3 cellular contexts compared by ENCODE assay signal in genomic region chr13:30334663-30335386, GRCh38.
TF ChIP-seq lines count a peak whose summit lies in the region.

No MANE protein-coding gene starts in this region.

TF ChIP-seq in SK-N-SH, 30 proteins besides CTCF, POLR2A, EP300 and RAD21:
- TF ChIP-seq SMC3 (IDR thresholded peaks at IDR 0.05; ENCODE audit: low read depth, low read length) (peak; percentile 35), ZBTB33 (IDR thresholded peaks at IDR 0.05; ENCODE audit: borderline replicate concordance, low read depth) (no peak), USF1 (IDR thresholded peaks at IDR 0.05; ENCODE audit: borderline replicate concordance, low read depth) (no peak)

TF ChIP-seq in SK-N-SH treated with all-trans-retinoic acid at 6 μM for 48 hours, 23 proteins besides CTCF, POLR2A, EP300 and RAD21:
- no peak for TF ChIP-seq POU6F1 (CRISPR knock-in tag; IDR thresholded peaks at IDR 0.05; ENCODE audit: borderline replicate concordance, low read depth)
- no peak for TF ChIP-seq ARNTL (CRISPR knock-in tag; IDR thresholded peaks at IDR 0.05; ENCODE audit: borderline replicate concordance, low read depth)
- TF ChIP-seq ZFP30 (CRISPR knock-in tag; IDR thresholded peaks at IDR 0.05) = no peak
- no peak for TF ChIP-seq ZNF565 (CRISPR knock-in tag; conservative IDR thresholded peaks at IDR 0.05; ENCODE audit: low read depth)
- TF ChIP-seq ZFP3 (CRISPR knock-in tag; IDR thresholded peaks at IDR 0.05) = no peak
- no peak for TF ChIP-seq TSHZ2 (CRISPR knock-in tag; IDR thresholded peaks at IDR 0.05)

TF ChIP-seq in GM12878, 131 proteins besides CTCF, POLR2A, EP300 and RAD21:
- TF ChIP-seq MLLT1 (IDR thresholded peaks at IDR 0.05) = 0 out of 2 replicates have a peak, but pooled peaks have one; percentile 33
- no peak for TF ChIP-seq ZNF384 (IDR thresholded peaks at IDR 0.05; ENCODE audit: borderline replicate concordance, low read depth, low read length)
- no peak for TF ChIP-seq PAX5 (IDR thresholded peaks at IDR 0.05; ENCODE audit: borderline replicate concordance, low read depth, low read length)
- no peak for TF ChIP-seq BHLHE40 (IDR thresholded peaks at IDR 0.05; ENCODE audit: borderline replicate concordance in 1 of 2, low read depth in 2 of 2, low read length in 1 of 2)
- TF ChIP-seq ZNF687 (IDR thresholded peaks at IDR 0.05) = no peak
- TF ChIP-seq CEBPB (IDR thresholded peaks at IDR 0.05; ENCODE audit: borderline replicate concordance in 1 of 2, low read depth in 2 of 2, low read length in 2 of 2) = no peak
- TF ChIP-seq SMC3 (IDR thresholded peaks at IDR 0.05; ENCODE audit: borderline replicate concordance, low read length) = peak; percentile 76; the same call in 1 of the 2 replicates
- TF ChIP-seq SIX5 (IDR thresholded peaks at IDR 0.05; ENCODE audit: low read depth, low read length, severe bottlenecking) = no peak
- no peak for TF ChIP-seq CHD4 (IDR thresholded peaks at IDR 0.05)
- no peak for TF ChIP-seq HDAC6 (IDR thresholded peaks at IDR 0.05; ENCODE audit: unreplicated experiment)
- TF ChIP-seq LARP7 (IDR thresholded peaks at IDR 0.05) = no peak
- TF ChIP-seq CBFB (IDR thresholded peaks at IDR 0.05; ENCODE audit: low read depth) = no peak
- TF ChIP-seq IRF3 (IDR thresholded peaks at IDR 0.05) = no peak
- no peak for TF ChIP-seq POLR2AphosphoS5 (IDR thresholded peaks at IDR 0.05; ENCODE audit: low read length)
- TF ChIP-seq YY1 (IDR thresholded peaks at IDR 0.05; ENCODE audit: low read depth, low read length) = 0 out of 2 replicates have a peak, but pooled peaks have one; percentile 18
- no peak for TF ChIP-seq FOS (IDR thresholded peaks at IDR 0.05; ENCODE audit: borderline replicate concordance, extremely low read depth, insufficient read length)
- TF ChIP-seq CUX1 (IDR thresholded peaks at IDR 0.05; ENCODE audit: insufficient replicate concordance, low read depth, low read length) = no peak
- TF ChIP-seq NR2F1 (conservative IDR thresholded peaks at IDR 0.05) = no peak
- no peak for TF ChIP-seq TCF7 (IDR thresholded peaks at IDR 0.05; ENCODE audit: borderline replicate concordance)
- no peak for TF ChIP-seq GATAD2B (conservative IDR thresholded peaks at IDR 0.05; ENCODE audit: low read depth)
- TF ChIP-seq SMAD5 (IDR thresholded peaks at IDR 0.05; ENCODE audit: low read depth) = no peak
- no peak for TF ChIP-seq NRF1 (conservative IDR thresholded peaks at IDR 0.05; ENCODE audit: low read depth, low read length)
- TF ChIP-seq IRF4 (IDR thresholded peaks at IDR 0.05; ENCODE audit: low read depth, low read length) = 0 out of 2 replicates have a peak, but pooled peaks have one; percentile 36
- TF ChIP-seq NR2C2 (IDR thresholded peaks at IDR 0.05; ENCODE audit: borderline replicate concordance, control insufficient read depth, insufficient read length, low read depth) = no peak
- TF ChIP-seq IRF5 (IDR thresholded peaks at IDR 0.05; ENCODE audit: borderline replicate concordance) = no peak
- TF ChIP-seq KLF5 (IDR thresholded peaks at IDR 0.05; ENCODE audit: partially characterized antibody) = no peak
- no peak for TF ChIP-seq SP1 (IDR thresholded peaks at IDR 0.05; ENCODE audit: low read depth, low read length)
- no peak for TF ChIP-seq TAF1 (IDR thresholded peaks at IDR 0.05; ENCODE audit: borderline replicate concordance, low read depth, low read length)
- no peak for TF ChIP-seq HDGF (IDR thresholded peaks at IDR 0.05)
- peak; percentile 81 for TF ChIP-seq RUNX3 (IDR thresholded peaks at IDR 0.05; ENCODE audit: low read length)
- no peak for TF ChIP-seq MXI1 (IDR thresholded peaks at IDR 0.05; ENCODE audit: low read depth, low read length)
- no peak for TF ChIP-seq ASH2L (IDR thresholded peaks at IDR 0.05; ENCODE audit: borderline replicate concordance, low read depth)
- TF ChIP-seq HDAC2 (IDR thresholded peaks at IDR 0.05) = no peak
- no peak for TF ChIP-seq PAX8 (IDR thresholded peaks at IDR 0.05)
- TF ChIP-seq RB1 (IDR thresholded peaks at IDR 0.05; ENCODE audit: borderline replicate concordance) = no peak
- no peak for TF ChIP-seq ZNF592 (IDR thresholded peaks at IDR 0.05)
- no peak for TF ChIP-seq EGR1 (IDR thresholded peaks at IDR 0.05; ENCODE audit: borderline replicate concordance in 1 of 2, low read depth in 2 of 2, low read length in 2 of 2)
- no peak for TF ChIP-seq RCOR1 (conservative IDR thresholded peaks at IDR 0.05; ENCODE audit: low read depth, low read length)
- TF ChIP-seq JUND (IDR thresholded peaks at IDR 0.05; ENCODE audit: low read depth, low read length) = no peak
- no peak for TF ChIP-seq IKZF1 (conservative IDR thresholded peaks at IDR 0.05)
- no peak for TF ChIP-seq NBN (IDR thresholded peaks at IDR 0.05)
- no peak for TF ChIP-seq MEF2B (IDR thresholded peaks at IDR 0.05; ENCODE audit: partially characterized antibody, poor library complexity, severe bottlenecking)
TF ChIP-seq in GM12878: peak in this region for 5.
